In genomic region chr16:50326835-50327465, GRCh38 we compare ENCODE assay signal across 8 cellular contexts. TPM values are rescaled to one million over a fixed set of nuclear protein-coding genes. Genes with fewer than 3 reads are reported as not detected.
DNase-seq lines count a peak whose midpoint lies in the region; ATAC-seq and TF ChIP-seq lines count a peak whose summit lies in the region.

No MANE protein-coding gene starts in this region.

- DNase-seq in CD4-positive, CD25-positive, alpha-beta regulatory T cell = peak; percentile 58 to 90 (median 79)
- DNase-seq in Karpas-422 = peak; percentile 93
- DNase-seq in activated CD8-positive, alpha-beta memory T cell treated with anti-CD3 and anti-CD28 coated beads, Interleukin-2, amount 50 U/mL, for 1 hour (ENCODE audit: extremely low read depth) = peak; percentile 58
- DNase-seq in fibroblast of gingiva (ENCODE audit: low read depth) = peak; percentile 51
- DNase-seq in retinal pigment epithelial cell (ENCODE audit: low read depth) = no peak
- no peak for DNase-seq in SHP77 treated with DMSO at 0.1 percent for 48 hours (lab: John Stamatoyannopoulos, UW)
- no peak for DNase-seq in DMS153 (lab: John Stamatoyannopoulos, UW)

- no peak overlapping the region for H2AFZ ChIP-seq in Karpas-422 (ENCODE audit: low read length)

- peaks cover 22% of the 10 kb centered on the region for H3K36me3 Mint-ChIP-seq in CD4-positive, CD25-positive, alpha-beta regulatory T cell

- peaks cover 53% of the 10 kb centered on the region for H3K36me3 ChIP-seq in CD4-positive, CD25-positive, alpha-beta regulatory T cell (ENCODE audit: control insufficient read depth, insufficient read depth, low read length)
- peaks cover 43% of the 10 kb centered on the region; the same call in 1 of the 2 replicates for H3K36me3 ChIP-seq in Karpas-422 (ENCODE audit: insufficient read depth, low read length)

- H3K27me3 ChIP-seq in CD4-positive, CD25-positive, alpha-beta regulatory T cell (ENCODE audit: control insufficient read depth, insufficient read depth, low read length) = no peaks in the 10 kb centered on the region
- H3K27me3 ChIP-seq in Karpas-422 (ENCODE audit: low read length) = no peaks in the 10 kb centered on the region

- no peaks in the 10 kb centered on the region for H3K27me3 Mint-ChIP-seq in CD4-positive, CD25-positive, alpha-beta regulatory T cell

- TF ChIP-seq CTCF in retinal pigment epithelial cell (conservative IDR thresholded peaks at IDR 0.05; ENCODE audit: low read depth, low read length) = peak; percentile 59

- peak overlapping the region; percentile 45 for H3K4me3 ChIP-seq in CD4-positive, CD25-positive, alpha-beta regulatory T cell (ENCODE audit: low read depth, low read length)
- no peak overlapping the region for H3K4me3 ChIP-seq in Karpas-422 (ENCODE audit: low read length)
- no peak overlapping the region for H3K4me3 ChIP-seq in retinal pigment epithelial cell (ENCODE audit: low read length)

- H3K27ac ChIP-seq in CD4-positive, CD25-positive, alpha-beta regulatory T cell (ENCODE audit: insufficient read depth, low read length, poor library complexity, severe bottlenecking) = peak overlapping the region; percentile 76
- H3K27ac ChIP-seq in Karpas-422 (ENCODE audit: low read length) = peak overlapping the region; percentile 39

- H3K4me1 Mint-ChIP-seq in CD4-positive, CD25-positive, alpha-beta regulatory T cell = peaks cover 25 to 56% (median 48%) of the 10 kb centered on the region in 4 donors

- H3K9me3 ChIP-seq in CD4-positive, CD25-positive, alpha-beta regulatory T cell (ENCODE audit: control insufficient read depth in 2 of 2, low read length in 2 of 2) = no peaks in the 10 kb centered on the region
- no peaks in the 10 kb centered on the region for H3K9me3 ChIP-seq in Karpas-422 (ENCODE audit: low read length)

- no peaks in the 10 kb centered on the region for H3K9me2 ChIP-seq in Karpas-422 (replicated peaks; ENCODE audit: insufficient read depth, low read length)

- no peaks in the 10 kb centered on the region for H3K9me3 Mint-ChIP-seq in CD4-positive, CD25-positive, alpha-beta regulatory T cell

- peak; percentile 89 to 91 for ATAC-seq in CD4-positive, CD25-positive, alpha-beta regulatory T cell (ENCODE audit: low read depth in 2 of 2)
- ATAC-seq in GM19351 (IDR thresholded peaks at IDR 0.05; ENCODE audit: unreplicated experiment) = peak; percentile 87

- peak overlapping the region; percentile 43 for H3K9ac ChIP-seq in Karpas-422 (ENCODE audit: low read length)

- no peaks in the 10 kb centered on the region for H4K20me1 ChIP-seq in Karpas-422 (ENCODE audit: insufficient read depth, low read depth, low read length)

- H3K27ac Mint-ChIP-seq in CD4-positive, CD25-positive, alpha-beta regulatory T cell = peak overlapping the region; percentile 73 to 94 (median 79)

- H3K79me2 ChIP-seq in Karpas-422 (ENCODE audit: low read length) = peaks cover 14% of the 10 kb centered on the region

- H3K4me3 Mint-ChIP-seq in CD4-positive, CD25-positive, alpha-beta regulatory T cell = peak overlapping the region in 3 of 4 donors; percentile 7 to 48 (median 11)

- peak overlapping the region; percentile 31 for H3K4me2 ChIP-seq in Karpas-422 (ENCODE audit: low read depth, low read length, poor library complexity, severe bottlenecking)

- peaks cover 21% of the 10 kb centered on the region for H3K4me1 ChIP-seq in CD4-positive, CD25-positive, alpha-beta regulatory T cell (ENCODE audit: control insufficient read depth, insufficient read depth, low read length, poor library complexity, severe bottlenecking)
- peaks cover 14% of the 10 kb centered on the region for H3K4me1 ChIP-seq in Karpas-422 (ENCODE audit: low read length)

RNA-seq across cellular contexts. Expression of gene BRD7, which starts 41.8 kb away (rescaled TPM):
- 88.6 TPM for total RNA-seq in CD4-positive, CD25-positive, alpha-beta regulatory T cell
- polyA plus RNA-seq in CD4-positive, CD25-positive, alpha-beta regulatory T cell = 10 to 100 TPM; 23.3 to 45.5 (median 32.1) TPM
- 59.6 and 66.0 TPM in 2 replicates for total RNA-seq in Karpas-422 (2014; rRNA removed; shearing (Covaris generic); ENCODE audit: low replicate concordance)

Comparison
In these comparisons a context has a peak if more than half of its experiments do, and no peak if none do; other contexts are left out.
1. DNase-seq: peak in CD4-positive, CD25-positive, alpha-beta regulatory T cell (3 of 3), Karpas-422 (single experiment), activated CD8-positive, alpha-beta memory T cell treated with anti-CD3 and anti-CD28 coated beads, Interleukin-2, amount 50 U/mL, for 1 hour (single experiment) and fibroblast of gingiva (single experiment); none in retinal pigment epithelial cell (single experiment), SHP77 treated with DMSO at 0.1 percent for 48 hours (single experiment) and DMS153 (single experiment).